Comparison of ENCODE assay signal across 14 cellular contexts in genomic region chr5:156715287-156715686, GRCh38.
"Had no signal": no experiment of that assay in that cellular context is flagged by ENCODE, and none has a peak within 500 bp of the region (broad histone marks: within the 10 kb centered on the region; RNA-seq: fewer than 3 reads in every experiment).

No MANE protein-coding gene starts in this region.

- DNase-seq: activated CD4-positive, alpha-beta T cell treated with anti-CD3 and anti-CD28 coated beads for 48 hours; activated CD4-positive, CD25-positive, alpha-beta regulatory T cell; activated CD8-positive, alpha-beta T cell treated with anti-CD3 and anti-CD28 coated beads for 36 hours; activated naive CD4-positive, alpha-beta T cell treated with anti-CD3 and anti-CD28 coated beads for 36 hours; activated T-cell treated with anti-CD3 and anti-CD28 coated beads, Interleukin-2, amount 50 U/mL, for 1 hour; caudate nucleus; dorsolateral prefrontal cortex; foreskin melanocyte; lower lobe of right lung; nucleus accumbens; retina; stimulated activated CD8-positive, alpha-beta memory T cell treated with anti-CD3 and anti-CD28 coated beads, Interleukin-4, amount 100 ng/mL, for 48 hours; stimulated activated naive CD4-positive, alpha-beta T cell had no signal

- H3K4me3 ChIP-seq: dorsolateral prefrontal cortex, lower lobe of right lung, tibial nerve had no signal
